ENCODE assay signal across 1 cellular context in the genomic region with DNA sequence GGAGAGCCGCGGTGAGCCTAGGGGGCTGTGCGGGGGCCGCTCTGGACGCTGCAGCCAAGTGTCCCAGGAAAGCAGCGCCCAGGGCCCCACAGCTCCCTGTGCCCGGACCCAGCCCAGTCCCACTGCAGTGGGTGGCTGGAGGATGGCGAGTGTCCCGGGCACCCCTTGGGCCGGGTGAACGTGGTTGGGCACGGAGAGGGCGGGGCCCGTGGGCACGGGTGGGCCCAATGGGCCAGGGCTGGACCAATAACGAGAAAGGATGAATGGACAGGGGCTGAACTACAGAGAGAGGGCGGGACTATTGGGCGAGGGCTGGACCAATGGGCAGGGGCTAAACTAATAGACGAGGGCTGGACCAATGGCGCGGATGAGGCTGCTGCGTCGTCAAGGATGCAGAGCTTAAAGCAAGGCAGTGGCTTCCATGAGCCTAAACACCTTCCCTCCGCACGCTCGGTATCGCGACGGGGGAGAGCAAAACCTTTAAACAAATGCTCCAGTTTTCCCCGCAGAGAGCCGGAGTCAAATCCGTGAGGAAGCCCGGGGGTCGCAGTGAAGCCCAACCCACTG.
TF ChIP-seq lines count a peak whose summit lies in the region.

No MANE protein-coding gene starts in this region.

TF ChIP-seq in GM12878, 131 proteins besides CTCF, POLR2A, EP300 and RAD21 (continued from another document):
- TF ChIP-seq, protein P1, sequence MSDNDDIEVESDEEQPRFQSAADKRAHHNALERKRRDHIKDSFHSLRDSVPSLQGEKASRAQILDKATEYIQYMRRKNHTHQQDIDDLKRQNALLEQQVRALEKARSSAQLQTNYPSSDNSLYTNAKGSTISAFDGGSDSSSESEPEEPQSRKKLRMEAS (IDR thresholded peaks at IDR 0.05; ENCODE audit: low read depth, low read length), result peak; percentile 33; the same call in 1 of the 2 replicates
- TF ChIP-seq BRCA1 (IDR thresholded peaks at IDR 0.05; ENCODE audit: low read depth, low read length) (no peak), LARP7 (IDR thresholded peaks at IDR 0.05) (no peak), FOXM1 (IDR thresholded peaks at IDR 0.05; ENCODE audit: low read depth, low read length) (no peak)
- TF ChIP-seq, protein P2, sequence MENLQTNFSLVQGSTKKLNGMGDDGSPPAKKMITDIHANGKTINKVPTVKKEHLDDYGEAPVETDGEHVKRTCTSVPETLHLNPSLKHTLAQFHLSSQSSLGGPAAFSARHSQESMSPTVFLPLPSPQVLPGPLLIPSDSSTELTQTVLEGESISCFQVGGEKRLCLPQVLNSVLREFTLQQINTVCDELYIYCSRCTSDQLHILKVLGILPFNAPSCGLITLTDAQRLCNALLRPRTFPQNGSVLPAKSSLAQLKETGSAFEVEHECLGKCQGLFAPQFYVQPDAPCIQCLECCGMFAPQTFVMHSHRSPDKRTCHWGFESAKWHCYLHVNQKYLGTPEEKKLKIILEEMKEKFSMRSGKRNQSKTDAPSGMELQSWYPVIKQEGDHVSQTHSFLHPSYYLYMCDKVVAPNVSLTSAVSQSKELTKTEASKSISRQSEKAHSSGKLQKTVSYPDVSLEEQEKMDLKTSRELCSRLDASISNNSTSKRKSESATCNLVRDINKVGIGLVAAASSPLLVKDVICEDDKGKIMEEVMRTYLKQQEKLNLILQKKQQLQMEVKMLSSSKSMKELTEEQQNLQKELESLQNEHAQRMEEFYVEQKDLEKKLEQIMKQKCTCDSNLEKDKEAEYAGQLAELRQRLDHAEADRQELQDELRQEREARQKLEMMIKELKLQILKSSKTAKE (IDR thresholded peaks at IDR 0.05; ENCODE audit: low read depth, poor library complexity, severe bottlenecking), result no peak
